21 cellular contexts compared by ENCODE assay signal in the genomic region with DNA sequence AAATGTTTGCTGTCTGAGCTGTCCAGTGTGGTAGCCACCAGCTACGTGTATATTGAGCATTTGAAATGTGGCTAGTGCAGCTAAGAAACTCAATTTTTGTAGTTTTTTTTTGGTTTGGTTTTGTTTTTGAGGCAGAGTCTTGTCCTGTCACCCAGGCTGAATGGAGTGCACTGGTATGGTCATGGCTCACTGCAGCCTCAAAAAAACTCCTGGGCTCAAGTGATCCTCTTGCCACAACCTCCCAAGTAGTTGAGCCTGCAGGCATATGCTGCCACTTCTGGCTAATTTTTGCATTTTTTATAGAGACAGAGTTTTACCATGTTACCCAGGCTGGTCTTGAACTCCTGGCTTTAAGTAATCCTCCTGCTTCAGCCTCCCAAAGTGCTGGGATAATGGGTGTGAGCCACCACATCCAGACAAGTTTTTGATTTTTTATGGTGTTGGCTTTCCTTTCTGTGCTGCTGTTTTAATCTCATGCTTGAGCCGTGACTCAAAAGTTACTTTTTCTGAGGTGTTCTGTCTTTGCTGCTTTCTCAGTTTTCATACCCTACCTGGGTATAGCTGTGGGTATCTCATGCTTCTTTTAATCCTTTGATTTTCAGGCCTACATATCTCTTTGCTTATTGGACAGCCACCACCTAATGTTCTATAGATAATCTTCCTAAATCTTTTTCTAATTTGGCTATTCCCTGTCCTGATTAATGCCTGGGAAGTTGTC. TPM values are rescaled to one million over a fixed set of nuclear protein-coding genes. Genes with fewer than 3 reads are reported as not detected.
DNase-seq lines count a peak whose midpoint lies in the region; ATAC-seq, FAIRE-seq and TF ChIP-seq lines count a peak whose summit lies in the region.
"Had no signal": no experiment of that assay in that cellular context is flagged by ENCODE, and none has a peak within 500 bp of the region (broad histone marks: within the 10 kb centered on the region; RNA-seq: fewer than 3 reads in every experiment).

No MANE protein-coding gene starts in this region.

- H3K27ac ChIP-seq in thyroid gland = peak overlapping the region in 2 of 3 donors; percentile 19 to 24
- H3K27ac ChIP-seq: left lung, spleen had no signal

- no peak for TF ChIP-seq POLR2A in H54 (IDR thresholded peaks at IDR 0.05; ENCODE audit: low read depth, low read length)
- no peak for TF ChIP-seq POLR2A in thyroid gland (IDR thresholded peaks at IDR 0.05)

- DNase-seq in activated naive CD4-positive, alpha-beta T cell treated with anti-CD3 and anti-CD28 coated beads, Interleukin-2, amount 50 U/mL, for 72 hours (ENCODE audit: low spot score in 2 of 2) = no peak
- no peak for DNase-seq in activated naive CD4-positive, alpha-beta T cell treated with anti-CD3 and anti-CD28 coated beads, Interleukin-2, amount 10 ng/mL, durations not matched to agents 7 days and 5 days
- no peak for DNase-seq in H54 (ENCODE audit: insufficient read length, low spot score)
- DNase-seq in thyroid gland = peak; percentile 66 to 67
- DNase-seq in effector CD8-positive, alpha-beta T cell (lab: John Stamatoyannopoulos, UW) = no peak
- no peak for DNase-seq in NK-92 (lab: John Stamatoyannopoulos, UW; ENCODE audit: unreplicated experiment)
- DNase-seq: activated CD8-positive, alpha-beta memory T cell treated with anti-CD3 and anti-CD28 coated beads for 24 hours; activated effector memory CD4-positive, alpha-beta T cell treated with Interleukin-2 at 50 U/mL for 16 hours; effector memory CD4-positive, alpha-beta T cell; EL; GOT3; Kasumi-1; left lung; NCI-H1436; NCI-H526 treated with DMSO at 0.1 percent for 48 hours; spleen; stimulated activated CD8-positive, alpha-beta memory T cell treated with anti-CD3 and anti-CD28 coated beads, Interleukin-4, amount 100 ng/mL, for 48 hours; T-cell had no signal

- H3K9me3 ChIP-seq in iPS-15b (ENCODE audit: control insufficient read depth, insufficient read depth, low read length) = no peaks in the 10 kb centered on the region
- no peaks in the 10 kb centered on the region for H3K9me3 ChIP-seq in thyroid gland
- H3K9me3 ChIP-seq: left lung, spleen had no signal

- no peaks in the 10 kb centered on the region for H3K9me3 Mint-ChIP-seq in activated naive CD4-positive, alpha-beta T cell treated with anti-CD3 and anti-CD28 coated beads, Interleukin-2, amount 50 U/mL, for 72 hours
- H3K9me3 Mint-ChIP-seq in activated naive CD4-positive, alpha-beta T cell treated with anti-CD3 and anti-CD28 coated beads, Interleukin-2, amount 10 ng/mL, durations not matched to agents 7 days and 5 days = no peaks in the 10 kb centered on the region
- H3K9me3 Mint-ChIP-seq: T-cell had no signal

- peak in 2 of 6 experiments; percentile 34 to 40 for TF ChIP-seq CTCF in thyroid gland (IDR thresholded peaks at IDR 0.05)

- CTCF ChIA-PET in activated naive CD4-positive, alpha-beta T cell treated with anti-CD3 and anti-CD28 coated beads, Interleukin-2, amount 10 ng/mL, durations not matched to agents 7 days and 5 days (lab: Charles Lee) = no interaction called here

- no peaks in the 10 kb centered on the region for H3K27me3 Mint-ChIP-seq in activated naive CD4-positive, alpha-beta T cell treated with anti-CD3 and anti-CD28 coated beads, Interleukin-2, amount 10 ng/mL, durations not matched to agents 7 days and 5 days
- H3K27me3 Mint-ChIP-seq: T-cell had no signal

- peak; percentile 20 for FAIRE-seq in H54 (lab: Jason Lieb, UNC)
- FAIRE-seq: GM18507 had no signal

- 71 to 79% methylated on average over 2 of the region's 2 CpGs for WGBS in thyroid gland, 2 donors

- H3K27me3 ChIP-seq in iPS-15b (ENCODE audit: control insufficient read depth, insufficient read depth, low read length) = no peaks in the 10 kb centered on the region
- no peaks in the 10 kb centered on the region for H3K27me3 ChIP-seq in thyroid gland
- H3K27me3 ChIP-seq: left lung, spleen had no signal

- H3K4me3 ChIP-seq in iPS-15b (ENCODE audit: low read depth, low read length) (no peak overlapping the region), thyroid gland (replicated peaks in 1 of 3) (no peak overlapping the region)
- H3K4me3 ChIP-seq: left lung, spleen had no signal

- peak overlapping the region; percentile 16 for H3K9ac ChIP-seq in iPS-15b (ENCODE audit: low read depth, low read length)

- intact Hi-C loops in thyroid gland (cut with DNase I) = no loop called here

- H3K4me1 Mint-ChIP-seq in activated naive CD4-positive, alpha-beta T cell treated with anti-CD3 and anti-CD28 coated beads, Interleukin-2, amount 10 ng/mL, durations not matched to agents 7 days and 5 days = peaks cover 62% of the 10 kb centered on the region

- peak overlapping the region in 1 of 2 donors; percentile 63 for H3K27ac Mint-ChIP-seq in activated naive CD4-positive, alpha-beta T cell treated with anti-CD3 and anti-CD28 coated beads, Interleukin-2, amount 50 U/mL, for 72 hours
- no peak overlapping the region for H3K27ac Mint-ChIP-seq in activated naive CD4-positive, alpha-beta T cell treated with anti-CD3 and anti-CD28 coated beads, Interleukin-2, amount 10 ng/mL, durations not matched to agents 7 days and 5 days

- H3K36me3 ChIP-seq in iPS-15b (ENCODE audit: control insufficient read depth, insufficient read depth, low read length) (no peaks in the 10 kb centered on the region), thyroid gland (peaks cover 0 to 2% of the 10 kb centered on the region in 2 donors)

- peaks cover 13 to 47% of the 10 kb centered on the region in 2 donors for H3K36me3 Mint-ChIP-seq in activated naive CD4-positive, alpha-beta T cell treated with anti-CD3 and anti-CD28 coated beads, Interleukin-2, amount 50 U/mL, for 72 hours
- H3K36me3 Mint-ChIP-seq in activated naive CD4-positive, alpha-beta T cell treated with anti-CD3 and anti-CD28 coated beads, Interleukin-2, amount 10 ng/mL, durations not matched to agents 7 days and 5 days = peaks cover 58% of the 10 kb centered on the region

- H3K4me1 ChIP-seq in iPS-15b (ENCODE audit: control insufficient read depth, insufficient read depth, low read length) (no peaks in the 10 kb centered on the region), thyroid gland (peaks cover 38 to 50% of the 10 kb centered on the region in 2 donors)

- no peak overlapping the region for H3K4me3 Mint-ChIP-seq in activated naive CD4-positive, alpha-beta T cell treated with anti-CD3 and anti-CD28 coated beads, Interleukin-2, amount 10 ng/mL, durations not matched to agents 7 days and 5 days

- ATAC-seq in activated naive CD4-positive, alpha-beta T cell treated with anti-CD3 and anti-CD28 coated beads, Interleukin-2, amount 50 U/mL, for 72 hours = peak; percentile 53 to 73
- ATAC-seq: left lung, Right ventricle myocardium inferior, T-cell had no signal

RNA-seq across cellular contexts. Expression of gene WAC, which starts 16.0 kb away (rescaled TPM):
- 100 to 1,000 TPM; 119 to 120 TPM for total RNA-seq in activated naive CD4-positive, alpha-beta T cell treated with anti-CD3 and anti-CD28 coated beads, Interleukin-2, amount 50 U/mL, for 72 hours
- total RNA-seq in thyroid gland = 100 to 1,000 TPM; 165 to 189 (median 169) TPM

Comparison
In these comparisons a context has a peak if more than half of its experiments do, and no peak if none do; other contexts are left out.
1. DNase-seq: peak in thyroid gland (2 of 2); none in activated naive CD4-positive, alpha-beta T cell treated with anti-CD3 and anti-CD28 coated beads, Interleukin-2, amount 50 U/mL, for 72 hours (0 of 2), activated naive CD4-positive, alpha-beta T cell treated with anti-CD3 and anti-CD28 coated beads, Interleukin-2, amount 10 ng/mL, durations not matched to agents 7 days and 5 days (single experiment), H54 (single experiment), effector CD8-positive, alpha-beta T cell (single experiment) and NK-92 (single experiment).